In genomic region chr9:128104171-128104618, GRCh38 we compare ENCODE assay signal across 14 cellular contexts. TPM values are rescaled to one million over a fixed set of nuclear protein-coding genes. Genes with fewer than 3 reads are reported as not detected.
DNase-seq lines count a peak whose midpoint lies in the region; FAIRE-seq and TF ChIP-seq lines count a peak whose summit lies in the region.
"Had no signal": no experiment of that assay in that cellular context is flagged by ENCODE, and none has a peak within 500 bp of the region (broad histone marks: within the 10 kb centered on the region; RNA-seq: fewer than 3 reads in every experiment).

No MANE protein-coding gene starts in this region.

- dilution Hi-C loops in endothelial cell of umbilical vein (cut with MboI; ENCODE audit: extremely low pct_ligation_motif_present, low sequenced_read_pairs), result no loop called here

- no TSS peak for BruUV-seq in endothelial cell of umbilical vein (replicated peaks; lab: Mats Ljungman, UMichigan)

- FAIRE-seq in endothelial cell of umbilical vein (lab: Jason Lieb, UNC), result no peak
- FAIRE-seq: HTR-8/SVneo had no signal

- intact Hi-C loops in endothelial cell of umbilical vein (cut with micrococcal nuclease), result no loop called here
- intact Hi-C loops in activated naive CD4-positive, alpha-beta T cell treated with anti-CD3 and anti-CD28 coated beads for 36 hours (cut with micrococcal nuclease), result no loop called here

- peak in 1 of 2 donors; percentile 13 for TF ChIP-seq CTCF in endothelial cell of umbilical vein (IDR thresholded peaks at IDR 0.05; ENCODE audit: extremely low read depth in 1 of 2, insufficient read depth in 1 of 2, low read depth in 1 of 2, low read length in 2 of 2)
- TF ChIP-seq CTCF in progenitor cell of endocrine pancreas (IDR thresholded peaks at IDR 0.05; ENCODE audit: unreplicated experiment), result no peak

- CTCF ChIA-PET in endothelial cell of umbilical vein (lab: Charles Lee), result interaction anchor here (0.6 to 2.7 kb wide), 6 partner anchors 10 to 162 kb away, joined by 3 to 19 read pairs (median 4); no protein-coding TSS in a partner anchor
- CTCF ChIA-PET in activated naive CD4-positive, alpha-beta T cell treated with anti-CD3 and anti-CD28 coated beads, Interleukin-2, amount 10 ng/mL, durations not matched to agents 7 days and 5 days (lab: Charles Lee), result interaction anchor here (1.1 to 5.3 kb wide), 6 partner anchors 11 to 32 kb away, joined by 4 to 26 read pairs (median 4); no protein-coding TSS in a partner anchor
- CTCF ChIA-PET in activated naive CD4-positive, alpha-beta T cell treated with anti-CD3 and anti-CD28 coated beads for 36 hours (lab: Charles Lee), result interaction anchor here (0.6 to 2.3 kb wide), 6 partner anchors 13 to 162 kb away, joined by 3 to 19 read pairs (median 4); no protein-coding TSS in a partner anchor

- no peak overlapping the region for H3K9ac ChIP-seq in endothelial cell of umbilical vein (replicated peaks; ENCODE audit: extremely low read depth, insufficient read depth, low read length)
- no peak overlapping the region for H3K9ac ChIP-seq in GM23248

- H3K27ac Mint-ChIP-seq in progenitor cell of endocrine pancreas, result peak overlapping the region; percentile 33
- H3K27ac Mint-ChIP-seq in activated naive CD4-positive, alpha-beta T cell treated with anti-CD3 and anti-CD28 coated beads, Interleukin-2, amount 10 ng/mL, durations not matched to agents 7 days and 5 days, result no peak overlapping the region
- H3K27ac Mint-ChIP-seq in activated naive CD4-positive, alpha-beta T cell treated with anti-CD3 and anti-CD28 coated beads for 36 hours, result no peak overlapping the region
- H3K27ac Mint-ChIP-seq: memory B cell had no signal

- peaks cover 16% of the 10 kb centered on the region for H3F3A ChIP-seq in GM23248 (ENCODE audit: insufficient read depth)

- in situ Hi-C loops in GM23248 (cut with MboI), result loop anchor here (10.0 kb wide), 1 partner anchor 159 kb away; no protein-coding TSS in a partner anchor

- H3K4me2 ChIP-seq in endothelial cell of umbilical vein (ENCODE audit: insufficient read depth, low read length), result no peak overlapping the region
- no peak overlapping the region for H3K4me2 ChIP-seq in GM23248 (ENCODE audit: unreplicated experiment)
- H3K4me2 ChIP-seq: smooth muscle cell had no signal

- peaks cover 21% of the 10 kb centered on the region for H3K4me1 ChIP-seq in endothelial cell of umbilical vein (ENCODE audit: control insufficient read depth, extremely low read depth, insufficient read depth, low read length)
- peaks cover 12% of the 10 kb centered on the region for H3K4me1 ChIP-seq in effector memory CD4-positive, alpha-beta T cell (ENCODE audit: control insufficient read depth, insufficient read depth, low read length, poor library complexity, severe bottlenecking)
- peaks cover 12% of the 10 kb centered on the region for H3K4me1 ChIP-seq in GM23248 (ENCODE audit: insufficient read depth)

- H3K9me3 Mint-ChIP-seq in progenitor cell of endocrine pancreas (ENCODE audit: low read depth), result no peaks in the 10 kb centered on the region
- no peaks in the 10 kb centered on the region for H3K9me3 Mint-ChIP-seq in activated naive CD4-positive, alpha-beta T cell treated with anti-CD3 and anti-CD28 coated beads, Interleukin-2, amount 10 ng/mL, durations not matched to agents 7 days and 5 days
- no peaks in the 10 kb centered on the region for H3K9me3 Mint-ChIP-seq in activated naive CD4-positive, alpha-beta T cell treated with anti-CD3 and anti-CD28 coated beads for 36 hours
- H3K9me3 Mint-ChIP-seq: memory B cell had no signal

- H2AFZ ChIP-seq in endothelial cell of umbilical vein (ENCODE audit: low read depth, low read length) (no peak overlapping the region), GM23248 (no peak overlapping the region)

- POLR2A ChIA-PET in endothelial cell of umbilical vein (lab: Charles Lee), result no interaction called here

- H3K9me2 ChIP-seq in GM23248 (ENCODE audit: insufficient read depth), result no peaks in the 10 kb centered on the region

- no peak overlapping the region for H3K4me3 Mint-ChIP-seq in progenitor cell of endocrine pancreas (ENCODE audit: low read depth)
- no peak overlapping the region for H3K4me3 Mint-ChIP-seq in activated naive CD4-positive, alpha-beta T cell treated with anti-CD3 and anti-CD28 coated beads, Interleukin-2, amount 10 ng/mL, durations not matched to agents 7 days and 5 days
- H3K4me3 Mint-ChIP-seq in activated naive CD4-positive, alpha-beta T cell treated with anti-CD3 and anti-CD28 coated beads for 36 hours, result no peak overlapping the region
- H3K4me3 Mint-ChIP-seq: memory B cell had no signal

- TF ChIP-seq POLR2A in endothelial cell of umbilical vein (IDR thresholded peaks at IDR 0.05; ENCODE audit: low read depth, low read length), result no peak

- H3K9me3 ChIP-seq in endothelial cell of umbilical vein (replicated peaks; ENCODE audit: control insufficient read depth, insufficient read depth, low read length), result no peaks in the 10 kb centered on the region
- no peaks in the 10 kb centered on the region for H3K9me3 ChIP-seq in effector memory CD4-positive, alpha-beta T cell (ENCODE audit: control insufficient read depth, low read length)
- no peaks in the 10 kb centered on the region for H3K9me3 ChIP-seq in GM23248 (ENCODE audit: low read depth)
- H3K9me3 ChIP-seq: gastroesophageal sphincter had no signal

- WGBS in GM23248 (ENCODE audit: low coverage in 1 of 2, low lambda C conversion rate in 2 of 2, missing lambda C conversion rate in 2 of 2), 2 experiments, result 61 to 67% methylated on average over 6 of the region's 6 CpGs

- H3K27me3 ChIP-seq in endothelial cell of umbilical vein (ENCODE audit: control insufficient read depth in 2 of 2, insufficient read depth in 2 of 2, low read length in 2 of 2), result no peaks in the 10 kb centered on the region
- no peaks in the 10 kb centered on the region for H3K27me3 ChIP-seq in effector memory CD4-positive, alpha-beta T cell (replicated peaks; ENCODE audit: control insufficient read depth, insufficient read depth, low read length, poor library complexity, severe bottlenecking)
- no peaks in the 10 kb centered on the region for H3K27me3 ChIP-seq in GM23248 (replicated peaks; ENCODE audit: insufficient read depth)
- H3K27me3 ChIP-seq: cardiac muscle cell, gastroesophageal sphincter had no signal

- peaks cover 12% of the 10 kb centered on the region for H3K36me3 Mint-ChIP-seq in progenitor cell of endocrine pancreas (ENCODE audit: insufficient read depth)
- H3K36me3 Mint-ChIP-seq in activated naive CD4-positive, alpha-beta T cell treated with anti-CD3 and anti-CD28 coated beads, Interleukin-2, amount 10 ng/mL, durations not matched to agents 7 days and 5 days, result peaks cover 51% of the 10 kb centered on the region
- peaks cover 27% of the 10 kb centered on the region for H3K36me3 Mint-ChIP-seq in activated naive CD4-positive, alpha-beta T cell treated with anti-CD3 and anti-CD28 coated beads for 36 hours (ENCODE audit: low read depth)

- H4K20me1 ChIP-seq in endothelial cell of umbilical vein (replicated peaks; ENCODE audit: control insufficient read depth, extremely low read depth, insufficient read depth, low read length), result no peaks in the 10 kb centered on the region
- H4K20me1 ChIP-seq in GM23248 (ENCODE audit: insufficient read depth), result no peaks in the 10 kb centered on the region

- H3K36me3 ChIP-seq in endothelial cell of umbilical vein (ENCODE audit: control insufficient read depth in 2 of 2, extremely low read depth in 1 of 2, insufficient read depth in 2 of 2, low read length in 2 of 2), result peaks cover 16 to 53% of the 10 kb centered on the region in 2 experiments
- H3K36me3 ChIP-seq in effector memory CD4-positive, alpha-beta T cell (ENCODE audit: control insufficient read depth, insufficient read depth, low read length), result peaks cover 72% of the 10 kb centered on the region
- H3K36me3 ChIP-seq in GM23248 (ENCODE audit: low read depth), result peaks cover 17% of the 10 kb centered on the region; the same call in 1 of the 2 replicates

- H3K27me3 Mint-ChIP-seq in progenitor cell of endocrine pancreas, result no peaks in the 10 kb centered on the region
- no peaks in the 10 kb centered on the region for H3K27me3 Mint-ChIP-seq in activated naive CD4-positive, alpha-beta T cell treated with anti-CD3 and anti-CD28 coated beads, Interleukin-2, amount 10 ng/mL, durations not matched to agents 7 days and 5 days
- H3K27me3 Mint-ChIP-seq in activated naive CD4-positive, alpha-beta T cell treated with anti-CD3 and anti-CD28 coated beads for 36 hours (ENCODE audit: low read depth), result no peaks in the 10 kb centered on the region
- H3K27me3 Mint-ChIP-seq: memory B cell had no signal

- no peaks in the 10 kb centered on the region for H3K9me1 ChIP-seq in endothelial cell of umbilical vein (replicated peaks; ENCODE audit: control insufficient read depth, extremely low read depth, insufficient read depth, low read length)

- no peak overlapping the region for H3K4me3 ChIP-seq in endothelial cell of umbilical vein (replicated peaks in 1 of 3; ENCODE audit: insufficient read depth in 1 of 3, low read depth in 1 of 3, low read length in 3 of 3)
- H3K4me3 ChIP-seq in effector memory CD4-positive, alpha-beta T cell (ENCODE audit: insufficient read depth, low read depth, low read length, poor library complexity, severe bottlenecking), result no peak overlapping the region
- H3K4me3 ChIP-seq in GM23248, result no peak overlapping the region
- H3K4me3 ChIP-seq: cardiac muscle cell, gastroesophageal sphincter, smooth muscle cell had no signal

- H3K27ac ChIP-seq in endothelial cell of umbilical vein (ENCODE audit: insufficient read depth, low read depth, low read length) (no peak overlapping the region), GM23248 (no peak overlapping the region)
- H3K27ac ChIP-seq in effector memory CD4-positive, alpha-beta T cell (ENCODE audit: insufficient read depth, low read length, poor library complexity, severe bottlenecking), result no peak overlapping the region
- H3K27ac ChIP-seq: cardiac muscle cell had no signal

- DNase-seq in GF-D8 (lab: John Stamatoyannopoulos, UW), result peak; percentile 35
- peak; percentile 91 for DNase-seq in NCI-H69 (lab: John Stamatoyannopoulos, UW)
- DNase-seq in endothelial cell of umbilical vein (ENCODE audit: low read depth, low spot score), result peak; percentile 58
- no peak for DNase-seq in progenitor cell of endocrine pancreas (ENCODE audit: low spot score, unreplicated experiment)
- no peak for DNase-seq in effector memory CD4-positive, alpha-beta T cell
- no peak for DNase-seq in GM23248
- DNase-seq in activated naive CD4-positive, alpha-beta T cell treated with anti-CD3 and anti-CD28 coated beads, Interleukin-2, amount 10 ng/mL, durations not matched to agents 7 days and 5 days, result no peak
- DNase-seq in activated naive CD4-positive, alpha-beta T cell treated with anti-CD3 and anti-CD28 coated beads for 36 hours, result no peak

- H3K79me2 ChIP-seq in endothelial cell of umbilical vein (ENCODE audit: control insufficient read depth, insufficient read depth, low read length) (peaks cover 19% of the 10 kb centered on the region), GM23248 (ENCODE audit: insufficient read depth) (peaks cover 40% of the 10 kb centered on the region)

- peaks cover 11% of the 10 kb centered on the region for H3K4me1 Mint-ChIP-seq in progenitor cell of endocrine pancreas (ENCODE audit: low read depth)
- peaks cover 58% of the 10 kb centered on the region for H3K4me1 Mint-ChIP-seq in activated naive CD4-positive, alpha-beta T cell treated with anti-CD3 and anti-CD28 coated beads, Interleukin-2, amount 10 ng/mL, durations not matched to agents 7 days and 5 days
- H3K4me1 Mint-ChIP-seq in activated naive CD4-positive, alpha-beta T cell treated with anti-CD3 and anti-CD28 coated beads for 36 hours (ENCODE audit: low read depth), result peaks cover 33% of the 10 kb centered on the region
- H3K4me1 Mint-ChIP-seq: memory B cell had no signal

RNA-seq across cellular contexts. Expression of gene PTGES2, which starts 23.3 kb away (rescaled TPM):
- total RNA-seq in endothelial cell of umbilical vein (64.2 and 69.6 TPM in 2 replicates), progenitor cell of endocrine pancreas (60.4 and 61.5 TPM in 2 replicates)
- polyA plus RNA-seq in endothelial cell of umbilical vein (69.8 and 69.9 TPM in 2 replicates), GM23248 (2016; fragmentation: Nextera tagmentation; extraction: Ambion mirVana) (63.3 and 70.3 TPM in 2 replicates)
- polyA plus RNA-seq in endothelial cell of umbilical vein (2011; cell fraction: cytosol; rRNA removed), result 65.0 and 76.3 TPM in 2 replicates
- 105 and 113 TPM in 2 replicates for polyA plus RNA-seq in endothelial cell of umbilical vein (2011; cell fraction: nucleus; rRNA removed)
- 52.9 and 57.9 TPM in 2 replicates for polyA plus RNA-seq in endothelial cell of umbilical vein (2012)
- 45.6 and 48.0 TPM in 2 replicates for polyA minus RNA-seq in endothelial cell of umbilical vein
- polyA minus RNA-seq in endothelial cell of umbilical vein (2011; cell fraction: cytosol; rRNA and poly(A)+ RNA removed), result 85.7 TPM
- 23.8 and 31.5 TPM in 2 replicates for polyA minus RNA-seq in endothelial cell of umbilical vein (2011; cell fraction: nucleus; rRNA and poly(A)+ RNA removed)
- 68.6 and 68.9 TPM in 2 replicates for total RNA-seq in GM23248 (2014; rRNA removed; shearing (Covaris generic))
- total RNA-seq in activated naive CD4-positive, alpha-beta T cell treated with anti-CD3 and anti-CD28 coated beads for 36 hours, result 10 to 100 TPM; 47.6 to 48.4 TPM

RNA-seq across cellular contexts. Expression of gene SLC25A25, which starts 36.2 kb away (rescaled TPM):
- total RNA-seq in endothelial cell of umbilical vein, result 20.1 and 20.2 TPM in 2 replicates
- polyA plus RNA-seq in endothelial cell of umbilical vein, result 14.2 and 18.1 TPM in 2 replicates
- polyA plus RNA-seq in endothelial cell of umbilical vein (2011; cell fraction: cytosol; rRNA removed), result 17.3 and 21.7 TPM in 2 replicates
- 54.4 and 63.0 TPM in 2 replicates for polyA plus RNA-seq in endothelial cell of umbilical vein (2011; cell fraction: nucleus; rRNA removed)
- 11.9 and 22.6 TPM in 2 replicates for polyA plus RNA-seq in endothelial cell of umbilical vein (2012)
- polyA minus RNA-seq in endothelial cell of umbilical vein, result 16.6 and 17.6 TPM in 2 replicates
- 20.1 TPM for polyA minus RNA-seq in endothelial cell of umbilical vein (2011; cell fraction: cytosol; rRNA and poly(A)+ RNA removed)
- 24.4 and 32.2 TPM in 2 replicates for polyA minus RNA-seq in endothelial cell of umbilical vein (2011; cell fraction: nucleus; rRNA and poly(A)+ RNA removed)
- total RNA-seq in progenitor cell of endocrine pancreas, result 9.7 and 10.0 TPM in 2 replicates
- 17.6 and 20.2 TPM in 2 replicates for total RNA-seq in GM23248 (2014; rRNA removed; shearing (Covaris generic))
- 7.5 and 8.2 TPM in 2 replicates for polyA plus RNA-seq in GM23248 (2016; fragmentation: Nextera tagmentation; extraction: Ambion mirVana)
- total RNA-seq in activated naive CD4-positive, alpha-beta T cell treated with anti-CD3 and anti-CD28 coated beads for 36 hours, result 10 to 100 TPM; 12.0 to 12.7 TPM

RNA-seq across cellular contexts. Expression of gene NAIF1, which starts 37.1 kb away (rescaled TPM):
- total RNA-seq in endothelial cell of umbilical vein, result 8.2 and 9.7 TPM in 2 replicates
- polyA plus RNA-seq in endothelial cell of umbilical vein, result 9.7 and 10.1 TPM in 2 replicates
- 9.4 and 9.5 TPM in 2 replicates for polyA plus RNA-seq in endothelial cell of umbilical vein (2011; cell fraction: cytosol; rRNA removed)
- polyA plus RNA-seq in endothelial cell of umbilical vein (2011; cell fraction: nucleus; rRNA removed), result 4.4 and 4.6 TPM in 2 replicates
- polyA plus RNA-seq in endothelial cell of umbilical vein (2012), result 6.4 and 9.3 TPM in 2 replicates
- polyA minus RNA-seq in endothelial cell of umbilical vein, result 7.5 and 9.8 TPM in 2 replicates
- polyA minus RNA-seq in endothelial cell of umbilical vein (2011; cell fraction: cytosol; rRNA and poly(A)+ RNA removed), result 19.3 TPM
- polyA minus RNA-seq in endothelial cell of umbilical vein (2011; cell fraction: nucleus; rRNA and poly(A)+ RNA removed), result 2.0 and 3.7 TPM in 2 replicates
- 9.6 and 10.8 TPM in 2 replicates for total RNA-seq in progenitor cell of endocrine pancreas
- total RNA-seq in GM23248 (2014; rRNA removed; shearing (Covaris generic)), result 5.6 and 9.5 TPM in 2 replicates
- polyA plus RNA-seq in GM23248 (2016; fragmentation: Nextera tagmentation; extraction: Ambion mirVana), result 4.8 and 8.9 TPM in 2 replicates
- total RNA-seq in activated naive CD4-positive, alpha-beta T cell treated with anti-CD3 and anti-CD28 coated beads for 36 hours, result 10 to 100 TPM; 12.3 to 12.8 TPM

RNA-seq across cellular contexts. Expression of gene LCN2, which starts 45.1 kb away (rescaled TPM):
- total RNA-seq in endothelial cell of umbilical vein, result not detected in 2 replicates
- polyA plus RNA-seq in endothelial cell of umbilical vein, result not detected in 2 replicates
- not detected in 2 replicates for polyA plus RNA-seq in endothelial cell of umbilical vein (2011; cell fraction: cytosol; rRNA removed)
- polyA plus RNA-seq in endothelial cell of umbilical vein (2011; cell fraction: nucleus; rRNA removed), result not detected in 2 replicates
- not detected in 2 replicates for polyA plus RNA-seq in endothelial cell of umbilical vein (2012)
- polyA minus RNA-seq in endothelial cell of umbilical vein, result not detected in 2 replicates
- polyA minus RNA-seq in endothelial cell of umbilical vein (2011; cell fraction: cytosol; rRNA and poly(A)+ RNA removed), result 1.2 TPM
- polyA minus RNA-seq in endothelial cell of umbilical vein (2011; cell fraction: nucleus; rRNA and poly(A)+ RNA removed), result not detected in 2 replicates
- not detected in 2 replicates for total RNA-seq in progenitor cell of endocrine pancreas
- not detected in 2 replicates for total RNA-seq in GM23248 (2014; rRNA removed; shearing (Covaris generic))
- polyA plus RNA-seq in GM23248 (2016; fragmentation: Nextera tagmentation; extraction: Ambion mirVana), result not detected in 2 replicates
- not detected for total RNA-seq in activated naive CD4-positive, alpha-beta T cell treated with anti-CD3 and anti-CD28 coated beads for 36 hours
- total RNA-seq: cardiac muscle cell; smooth muscle cell; T-helper 2 cell treated with Interferon-gamma antibody and Interleukin-4, amounts not matched to agents 100 ng/mL and 5 ng/mL, for 36 hours had no signal
- polyA plus RNA-seq: cardiac muscle cell, smooth muscle cell had no signal

RNA-seq across cellular contexts. Expression of gene BBLN, which starts 55.9 kb away (rescaled TPM):
- 51.0 and 53.2 TPM in 2 replicates for total RNA-seq in endothelial cell of umbilical vein
- polyA plus RNA-seq in endothelial cell of umbilical vein, result 124 and 206 TPM in 2 replicates
- polyA plus RNA-seq in endothelial cell of umbilical vein (2011; cell fraction: cytosol; rRNA removed), result 56.1 and 94.1 TPM in 2 replicates
- polyA plus RNA-seq in endothelial cell of umbilical vein (2011; cell fraction: nucleus; rRNA removed), result 17.1 and 22.5 TPM in 2 replicates
- 54.3 and 72.4 TPM in 2 replicates for polyA plus RNA-seq in endothelial cell of umbilical vein (2012)
- 15.7 and 17.6 TPM in 2 replicates for polyA minus RNA-seq in endothelial cell of umbilical vein
- polyA minus RNA-seq in endothelial cell of umbilical vein (2011; cell fraction: cytosol; rRNA and poly(A)+ RNA removed), result 97.0 TPM
- polyA minus RNA-seq in endothelial cell of umbilical vein (2011; cell fraction: nucleus; rRNA and poly(A)+ RNA removed), result 5.4 and 7.8 TPM in 2 replicates
- total RNA-seq in progenitor cell of endocrine pancreas, result 57.3 and 62.5 TPM in 2 replicates
- 229 and 315 TPM in 2 replicates for total RNA-seq in GM23248 (2014; rRNA removed; shearing (Covaris generic))
- polyA plus RNA-seq in GM23248 (2016; fragmentation: Nextera tagmentation; extraction: Ambion mirVana), result 137 and 142 TPM in 2 replicates
- total RNA-seq in activated naive CD4-positive, alpha-beta T cell treated with anti-CD3 and anti-CD28 coated beads for 36 hours, result 10 to 100 TPM; 73.3 to 77.7 TPM

Comparison
In these comparisons a context has a peak if more than half of its experiments do, and no peak if none do; other contexts are left out.
1. DNase-seq: peak in GF-D8 (single experiment), NCI-H69 (single experiment) and endothelial cell of umbilical vein (single experiment); none in progenitor cell of endocrine pancreas (single experiment), effector memory CD4-positive, alpha-beta T cell (0 of 3), GM23248 (single experiment), activated naive CD4-positive, alpha-beta T cell treated with anti-CD3 and anti-CD28 coated beads, Interleukin-2, amount 10 ng/mL, durations not matched to agents 7 days and 5 days (single experiment) and activated naive CD4-positive, alpha-beta T cell treated with anti-CD3 and anti-CD28 coated beads for 36 hours (single experiment).